17 cellular contexts compared by ENCODE assay signal in the genomic region with DNA sequence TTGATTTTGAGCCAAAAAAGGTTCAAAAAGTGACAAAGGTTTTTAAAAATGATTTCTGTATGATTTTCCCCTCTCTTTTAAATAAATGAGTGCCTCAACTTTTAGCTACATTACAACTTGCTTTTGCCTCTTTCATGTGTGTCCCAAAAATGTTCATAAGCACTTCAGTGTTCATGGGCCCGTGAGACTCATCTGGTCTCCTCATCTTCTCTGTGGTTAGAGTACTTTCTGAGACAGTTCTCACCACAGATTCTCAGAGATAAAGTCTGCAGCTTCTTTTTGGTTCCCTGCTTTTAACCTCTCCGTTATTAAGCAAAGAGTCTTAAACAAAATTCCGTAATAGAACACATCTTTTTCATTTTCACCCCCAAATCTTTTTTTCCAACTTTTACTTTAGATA.
A peak's percentile ranks its signal among the peaks of the same experiment; 100 is the strongest.
DNase-seq lines count a peak whose midpoint lies in the region; ATAC-seq, FAIRE-seq and TF ChIP-seq lines count a peak whose summit lies in the region.
"Had no signal": no experiment of that assay in that cellular context is flagged by ENCODE, and none has a peak within 500 bp of the region (broad histone marks: within the 10 kb centered on the region; RNA-seq: fewer than 3 reads in every experiment).

No MANE protein-coding gene starts in this region.

- H3K4me1 ChIP-seq in CD4-positive, alpha-beta memory T cell (ENCODE audit: insufficient read depth, low read length): no peaks in the 10 kb centered on the region
- H3K4me1 ChIP-seq: Peyer's patch had no signal

- DNase-seq in CD4-positive, alpha-beta memory T cell: peak in 3 of 5 donors; percentile 2 to 7 (median 5)
- DNase-seq in GM12891 (ENCODE audit: insufficient read length, low spot score): peak; percentile 9
- peak; percentile 70 for DNase-seq in RPMI7951 (ENCODE audit: low read depth)
- no peak for DNase-seq in natural killer cell
- DNase-seq in foreskin melanocyte: no peak
- DNase-seq in midbrain (lab: John Stamatoyannopoulos, UW): no peak
- DNase-seq in left colon: no peak
- DNase-seq: AML-193, DMS 273 treated with DMSO at 0.1 percent for 48 hours, gastrocnemius medialis, GF-D8, H7, NCI-H1417 treated with DMSO at 0.1 percent for 48 hours, pancreas, Peyer's patch had no signal

- POLR2A ChIA-PET in CD4-positive, alpha-beta memory T cell (lab: Charles Lee; ENCODE audit: partially characterized antibody): no interaction called here

- CTCF ChIA-PET in CD4-positive, alpha-beta memory T cell (lab: Charles Lee; ENCODE audit: partially characterized antibody): interaction anchor here (1.4 to 1.6 kb wide), 2 partner anchors 13 to 225 kb away, joined by 4 read pairs; no protein-coding TSS in a partner anchor

- FAIRE-seq in GM12891 (lab: Jason Lieb, UNC): no peak
- FAIRE-seq: pancreas had no signal

- H3K4me3 ChIP-seq in CD4-positive, alpha-beta memory T cell (ENCODE audit: low read length in 2 of 2): no peak overlapping the region
- H3K4me3 ChIP-seq: coronary artery, gastrocnemius medialis, pancreas, Peyer's patch had no signal

- H3K36me3 Mint-ChIP-seq in CD4-positive, alpha-beta memory T cell: no peaks in the 10 kb centered on the region
- no peaks in the 10 kb centered on the region for H3K36me3 Mint-ChIP-seq in natural killer cell

- H3K27ac Mint-ChIP-seq in CD4-positive, alpha-beta memory T cell: peak overlapping the region in 3 of 7 donors; percentile 1 to 78 (median 8)
- H3K27ac Mint-ChIP-seq in natural killer cell: no peak overlapping the region

- no peaks in the 10 kb centered on the region for H3K9me3 Mint-ChIP-seq in CD4-positive, alpha-beta memory T cell
- H3K9me3 Mint-ChIP-seq in natural killer cell: no peaks in the 10 kb centered on the region

- peak; percentile 43 to 82 (median 49) for ATAC-seq in natural killer cell
- no peak for ATAC-seq in left colon
- ATAC-seq: gastrocnemius medialis had no signal

- intact Hi-C loops in CD4-positive, alpha-beta memory T cell (cut with micrococcal nuclease): no loop called here
- intact Hi-C loops in natural killer cell (cut with micrococcal nuclease) (no loop called here), left colon (cut with DNase I, micrococcal nuclease) (no loop called here)

- no peaks in the 10 kb centered on the region for H3K36me3 ChIP-seq in CD4-positive, alpha-beta memory T cell (ENCODE audit: insufficient read depth, low read length)
- H3K36me3 ChIP-seq: gastrocnemius medialis, pancreas, Peyer's patch had no signal

- no peak overlapping the region for H3K27ac ChIP-seq in CD4-positive, alpha-beta memory T cell (ENCODE audit: low read depth, low read length)
- H3K27ac ChIP-seq: epithelial cell of prostate, Peyer's patch had no signal

- no peaks in the 10 kb centered on the region for H3K9me3 ChIP-seq in CD4-positive, alpha-beta memory T cell (ENCODE audit: control insufficient read depth in 1 of 2, low read length in 2 of 2)
- H3K9me3 ChIP-seq: gastrocnemius medialis, pancreas, Peyer's patch had no signal

- peaks cover 6 to 22% (median 11%) of the 10 kb centered on the region in 4 donors for H3K4me1 Mint-ChIP-seq in CD4-positive, alpha-beta memory T cell
- H3K4me1 Mint-ChIP-seq in natural killer cell: peaks cover 27 to 34% of the 10 kb centered on the region in 2 donors

- H3K27me3 ChIP-seq in CD4-positive, alpha-beta memory T cell (ENCODE audit: insufficient read depth, low read length): no peaks in the 10 kb centered on the region
- H3K27me3 ChIP-seq: gastrocnemius medialis, pancreas, Peyer's patch had no signal

- H3K4me3 Mint-ChIP-seq in CD4-positive, alpha-beta memory T cell: peak overlapping the region in 1 of 8 donors; percentile 51
- H3K4me3 Mint-ChIP-seq in natural killer cell: peak overlapping the region; percentile 43

- H3K27me3 Mint-ChIP-seq in CD4-positive, alpha-beta memory T cell: peaks cover 0 to 4% of the 10 kb centered on the region in 2 donors
- peaks cover 46 to 84% of the 10 kb centered on the region in 2 donors for H3K27me3 Mint-ChIP-seq in natural killer cell (ENCODE audit: low read depth in 2 of 2)

- TF ChIP-seq POLR2A in GM12891 (IDR thresholded peaks at IDR 0.05; ENCODE audit: low read depth, low read length): no peak

- TF ChIP-seq CTCF in natural killer cell (IDR thresholded peaks at IDR 0.05): no peak

TF ChIP-seq in GM12891, 5 proteins besides CTCF, POLR2A, EP300 and RAD21:
- no peak for TF ChIP-seq PAX5 (IDR thresholded peaks at IDR 0.05; ENCODE audit: insufficient read depth, low read length, severe bottlenecking)
- TF ChIP-seq SPI1 (IDR thresholded peaks at IDR 0.05; ENCODE audit: low read depth, low read length): no peak
- no peak for TF ChIP-seq POLR2AphosphoS5 (IDR thresholded peaks at IDR 0.05; ENCODE audit: low read depth, low read length)
- TF ChIP-seq POU2F2 (IDR thresholded peaks at IDR 0.05; ENCODE audit: low read depth, low read length): no peak
- TF ChIP-seq TAF1 (IDR thresholded peaks at IDR 0.05; ENCODE audit: low read depth, low read length): no peak

Comparison
In these comparisons a context has a peak if more than half of its experiments do, and no peak if none do; other contexts are left out.
1. DNase-seq: peak in CD4-positive, alpha-beta memory T cell (3 of 5), GM12891 (single experiment) and RPMI7951 (single experiment); none in natural killer cell (single experiment), foreskin melanocyte (single experiment), midbrain (single experiment) and left colon (0 of 2).